Comparison of ENCODE assay signal across 8 cellular contexts in the genomic region with DNA sequence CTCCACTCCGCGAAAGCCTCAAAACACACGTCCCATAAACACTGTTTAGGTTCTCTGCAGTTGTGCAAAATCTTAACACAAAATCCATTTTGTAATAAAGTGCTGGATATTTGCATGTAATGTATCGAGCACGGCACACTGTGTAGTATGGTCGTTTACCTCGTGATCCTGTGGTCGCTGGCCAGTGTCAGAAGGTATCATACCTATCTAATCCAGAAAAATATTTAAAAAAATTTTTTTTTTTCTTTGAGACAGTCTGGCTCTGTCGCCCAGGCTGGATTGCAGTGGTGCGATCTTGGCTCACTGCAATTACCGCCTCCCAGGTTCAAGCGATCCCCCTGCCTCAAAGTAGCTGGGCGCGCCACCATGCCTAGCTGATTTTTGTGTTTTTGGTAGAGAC. TPM values are rescaled to one million over a fixed set of nuclear protein-coding genes. Genes with fewer than 3 reads are reported as not detected.
DNase-seq lines count a peak whose midpoint lies in the region; ATAC-seq and TF ChIP-seq lines count a peak whose summit lies in the region.

No MANE protein-coding gene starts in this region.

- WGBS in neuronal stem cell (ENCODE audit: extremely low coverage in 2 of 2, insufficient read length in 2 of 2, insufficient replicate concordance in 1 of 2), 2 donors, result no CpG with 5 or more reads among the region's 14 CpGs

- H3K27me3 Mint-ChIP-seq in CD4-positive, CD25-positive, alpha-beta regulatory T cell, result peaks cover 28% of the 10 kb centered on the region
- peaks cover 18% of the 10 kb centered on the region for H3K27me3 Mint-ChIP-seq in endothelial cell (ENCODE audit: unreplicated experiment)

- H3K27ac ChIP-seq in CD4-positive, CD25-positive, alpha-beta regulatory T cell (ENCODE audit: insufficient read depth, low read length, poor library complexity, severe bottlenecking), result peak overlapping the region; percentile 79
- H3K27ac ChIP-seq in OCI-LY3 (ENCODE audit: low read length) (peak overlapping the region; percentile 50), neuronal stem cell (replicated peaks; ENCODE audit: low read length) (no peak overlapping the region)

- H3K4ac ChIP-seq in neuronal stem cell (ENCODE audit: low read length), result no peak overlapping the region

- H3K4me3 ChIP-seq in CD4-positive, CD25-positive, alpha-beta regulatory T cell (ENCODE audit: low read depth, low read length), result peak overlapping the region; percentile 91
- H3K4me3 ChIP-seq in OCI-LY3 (ENCODE audit: low read length) (peak overlapping the region; percentile 100), neuronal stem cell (ENCODE audit: low read length in 2 of 2) (peak overlapping the region; percentile 86 to 97)

- H3K18ac ChIP-seq in neuronal stem cell (ENCODE audit: low read length), result no peak overlapping the region

- H3K27ac Mint-ChIP-seq in CD4-positive, CD25-positive, alpha-beta regulatory T cell, result peak overlapping the region; percentile 20 to 97 (median 84)
- peak overlapping the region; percentile 94 for H3K27ac Mint-ChIP-seq in endothelial cell (ENCODE audit: unreplicated experiment)

- no peak overlapping the region for H2BK12ac ChIP-seq in neuronal stem cell (ENCODE audit: low read length)

- no peak overlapping the region for H2BK5ac ChIP-seq in neuronal stem cell (ENCODE audit: low read length)

- peaks cover 24% of the 10 kb centered on the region for H3K36me3 Mint-ChIP-seq in CD4-positive, CD25-positive, alpha-beta regulatory T cell
- peaks cover 16% of the 10 kb centered on the region for H3K36me3 Mint-ChIP-seq in endothelial cell (ENCODE audit: low read depth, unreplicated experiment)

- H3K4me1 ChIP-seq in CD4-positive, CD25-positive, alpha-beta regulatory T cell (ENCODE audit: control insufficient read depth, insufficient read depth, low read length, poor library complexity, severe bottlenecking), result peaks cover 38% of the 10 kb centered on the region
- peaks cover 15% of the 10 kb centered on the region for H3K4me1 ChIP-seq in OCI-LY3 (ENCODE audit: low read length)
- H3K4me1 ChIP-seq in neuronal stem cell (ENCODE audit: control insufficient read depth in 2 of 2, insufficient read depth in 1 of 2, low read depth in 1 of 2, low read length in 2 of 2), result peaks cover 5 to 25% of the 10 kb centered on the region in 2 donors

- H2AFZ ChIP-seq in OCI-LY3 (ENCODE audit: low read depth, low read length) (no peak overlapping the region), neuronal stem cell (ENCODE audit: low read length) (no peak overlapping the region)

- H3K79me1 ChIP-seq in neuronal stem cell (ENCODE audit: low read depth, low read length), result peaks cover 6% of the 10 kb centered on the region

- no peak overlapping the region for H2BK15ac ChIP-seq in neuronal stem cell (ENCODE audit: low read length)

- H4K20me1 ChIP-seq in OCI-LY3 (ENCODE audit: insufficient read depth, low read length), result peaks cover 45% of the 10 kb centered on the region

- H2BK120ac ChIP-seq in neuronal stem cell (ENCODE audit: low read depth, low read length), result no peak overlapping the region

- no peak overlapping the region for H3K14ac ChIP-seq in neuronal stem cell (ENCODE audit: low read length)

- H2AK5ac ChIP-seq in neuronal stem cell (ENCODE audit: low read depth, low read length), result no peak overlapping the region

- no peaks in the 10 kb centered on the region for H3K9me3 Mint-ChIP-seq in CD4-positive, CD25-positive, alpha-beta regulatory T cell
- no peaks in the 10 kb centered on the region for H3K9me3 Mint-ChIP-seq in endothelial cell (ENCODE audit: unreplicated experiment)

- H3K4me1 Mint-ChIP-seq in CD4-positive, CD25-positive, alpha-beta regulatory T cell, result peaks cover 0 to 54% (median 33%) of the 10 kb centered on the region in 4 donors
- H3K4me1 Mint-ChIP-seq in endothelial cell (ENCODE audit: unreplicated experiment), result peaks cover 41% of the 10 kb centered on the region

- H3K27me3 ChIP-seq in CD4-positive, CD25-positive, alpha-beta regulatory T cell (ENCODE audit: control insufficient read depth, insufficient read depth, low read length), result no peaks in the 10 kb centered on the region
- peaks cover 10% of the 10 kb centered on the region for H3K27me3 ChIP-seq in OCI-LY3 (ENCODE audit: low read depth, low read length)
- H3K27me3 ChIP-seq in neuronal stem cell (ENCODE audit: control insufficient read depth in 3 of 3, insufficient read depth in 3 of 3, low read depth in 1 of 3, low read length in 3 of 3), result peaks cover 0 to 14% (median 5%) of the 10 kb centered on the region in 3 experiments

- no peak overlapping the region for H3K23ac ChIP-seq in neuronal stem cell (ENCODE audit: low read depth, low read length, poor library complexity)

- peak overlapping the region; percentile 99 for H3K9ac ChIP-seq in OCI-LY3 (ENCODE audit: low read length)
- no peak overlapping the region for H3K9ac ChIP-seq in neuronal stem cell (ENCODE audit: low read depth, low read length, poor library complexity)

- H3K4me2 ChIP-seq in OCI-LY3 (ENCODE audit: low read length) (peak overlapping the region; percentile 91), neuronal stem cell (ENCODE audit: insufficient read depth, low read length, poor library complexity, severe bottlenecking) (peak overlapping the region; percentile 76)

- no peak for DNase-seq in CD4-positive, CD25-positive, alpha-beta regulatory T cell
- no peak for DNase-seq in endothelial cell (ENCODE audit: low spot score)
- no peak for DNase-seq in neuronal stem cell (ENCODE audit: low spot score)
- no peak for DNase-seq in DMS114 treated with DMSO at 0.1 percent for 48 hours (lab: John Stamatoyannopoulos, UW; ENCODE audit: unreplicated experiment)
- no peak for DNase-seq in activated gamma-delta T cell (lab: John Stamatoyannopoulos, UW)
- no peak for DNase-seq in putamen (ENCODE audit: low spot score)
- no peak for DNase-seq in NCI-H1930 (lab: John Stamatoyannopoulos, UW)

- H3K4me3 Mint-ChIP-seq in CD4-positive, CD25-positive, alpha-beta regulatory T cell, result peak overlapping the region; percentile 85 to 100 (median 98)
- peak overlapping the region; percentile 99 for H3K4me3 Mint-ChIP-seq in endothelial cell (ENCODE audit: unreplicated experiment)

- TF ChIP-seq CTCF in OCI-LY3 (IDR thresholded peaks at IDR 0.05; ENCODE audit: low read depth, low read length) (no peak), endothelial cell (IDR thresholded peaks at IDR 0.05; ENCODE audit: unreplicated experiment) (no peak)

- H4K91ac ChIP-seq in neuronal stem cell (ENCODE audit: low read depth, low read length, poor library complexity), result no peak overlapping the region

- H3K36me3 ChIP-seq in CD4-positive, CD25-positive, alpha-beta regulatory T cell (ENCODE audit: control insufficient read depth, insufficient read depth, low read length), result peaks cover 43% of the 10 kb centered on the region
- H3K36me3 ChIP-seq in OCI-LY3 (replicated peaks; ENCODE audit: low read depth, low read length) (peaks cover 44% of the 10 kb centered on the region), neuronal stem cell (replicated peaks in 1 of 2; ENCODE audit: control insufficient read depth in 2 of 2, insufficient read depth in 2 of 2, low read length in 2 of 2) (peaks cover 31 to 53% of the 10 kb centered on the region in 2 donors)

- peaks cover 51% of the 10 kb centered on the region for H3K79me2 ChIP-seq in OCI-LY3 (ENCODE audit: low read length)

- no peaks in the 10 kb centered on the region for H3K9me3 ChIP-seq in CD4-positive, CD25-positive, alpha-beta regulatory T cell (ENCODE audit: control insufficient read depth in 2 of 2, low read length in 2 of 2)
- H3K9me3 ChIP-seq in OCI-LY3 (ENCODE audit: insufficient read depth, low read length) (no peaks in the 10 kb centered on the region), neuronal stem cell (replicated peaks in 1 of 2; ENCODE audit: control insufficient read depth in 2 of 2, insufficient read depth in 1 of 2, low read depth in 1 of 2, low read length in 2 of 2) (no peaks in the 10 kb centered on the region)

- no peak for ATAC-seq in CD4-positive, CD25-positive, alpha-beta regulatory T cell (ENCODE audit: low read depth in 2 of 2)

- no peak overlapping the region for H4K8ac ChIP-seq in neuronal stem cell (ENCODE audit: low read depth, low read length)

RNA-seq across cellular contexts. Expression of a gene that starts 1.0 kb away (rescaled TPM):
- 1,316 TPM for total RNA-seq in CD4-positive, CD25-positive, alpha-beta regulatory T cell
- 1,000 to 10,000 TPM; 1,826 to 2,253 (median 2,137) TPM for polyA plus RNA-seq in CD4-positive, CD25-positive, alpha-beta regulatory T cell
- total RNA-seq in endothelial cell (ENCODE audit: unreplicated experiment), result 1,802 TPM
- polyA plus RNA-seq in neuronal stem cell (2013, experiment 1 of 2), result 4,161 TPM
- 4,332 TPM for polyA plus RNA-seq in neuronal stem cell (2013, experiment 2 of 2)

RNA-seq across cellular contexts. Expression of a gene that starts 8.9 kb away (rescaled TPM):
- 23.3 TPM for total RNA-seq in CD4-positive, CD25-positive, alpha-beta regulatory T cell
- 10 to 100 TPM in 2 of 4 donors, 1 to 10 TPM in 2; 6.7 to 13.8 (median 9.9) TPM for polyA plus RNA-seq in CD4-positive, CD25-positive, alpha-beta regulatory T cell
- 6.8 TPM for total RNA-seq in endothelial cell (ENCODE audit: unreplicated experiment)
- polyA plus RNA-seq in neuronal stem cell (2013, experiment 1 of 2), result 1.3 TPM
- 1.1 TPM for polyA plus RNA-seq in neuronal stem cell (2013, experiment 2 of 2)
